Comparison of ENCODE assay signal across 8 cellular contexts in the genomic region with DNA sequence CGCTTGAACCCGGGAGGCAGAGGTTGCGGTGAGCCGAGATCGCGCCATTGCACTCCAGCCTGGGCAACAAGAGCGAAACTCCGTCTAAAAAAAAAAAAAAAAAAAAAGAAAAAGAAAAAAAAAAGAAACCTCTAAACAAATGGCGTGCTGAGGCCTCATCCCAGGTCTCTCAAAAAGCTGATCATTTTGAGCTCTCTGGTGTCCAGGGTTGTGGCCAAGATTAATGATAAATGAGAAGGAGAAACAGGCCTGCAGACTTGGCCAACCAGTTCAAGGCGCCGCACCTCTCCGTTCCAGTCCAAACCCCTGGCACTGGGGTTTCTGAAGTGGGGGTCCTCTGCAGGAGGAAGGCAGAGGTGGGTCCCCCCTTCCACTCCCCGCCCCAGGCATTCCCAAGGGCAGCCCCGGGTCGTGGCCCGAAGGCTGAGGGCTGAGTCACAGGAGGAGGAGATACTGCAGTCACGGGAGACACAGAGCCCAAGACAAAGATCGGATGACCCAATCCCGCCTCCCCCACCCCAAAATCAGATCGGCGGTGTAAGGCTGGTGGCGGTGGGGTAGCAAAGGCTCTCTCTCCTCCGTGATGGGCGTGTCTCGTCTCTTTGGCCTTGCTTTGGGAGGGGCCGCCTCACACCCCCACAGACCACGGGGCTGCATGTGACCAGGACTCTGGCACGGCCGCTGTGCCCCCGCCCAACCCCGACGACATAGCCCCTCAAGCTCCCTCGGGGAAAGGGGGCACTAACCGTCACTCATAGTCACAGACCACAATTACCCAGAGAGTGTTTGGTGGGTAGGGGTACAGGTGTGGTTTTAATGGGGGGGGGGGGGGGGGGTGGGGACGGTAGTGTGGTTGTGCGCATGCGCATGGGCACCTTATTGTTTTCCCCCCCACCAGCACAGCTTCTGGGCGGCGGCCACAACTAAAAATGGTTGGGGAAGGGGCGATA. TPM values are rescaled to one million over a fixed set of nuclear protein-coding genes. Genes with fewer than 3 reads are reported as not detected.
DNase-seq lines count a peak whose midpoint lies in the region; ATAC-seq, FAIRE-seq and TF ChIP-seq lines count a peak whose summit lies in the region.

No MANE protein-coding gene starts in this region.

- CTCF ChIA-PET in OCI-LY7 (lab: Charles Lee; ENCODE audit: unreplicated experiment), result interaction anchor here (0.6 kb wide), 1 partner anchor 612 kb away, joined by 3 read pairs; no protein-coding TSS in a partner anchor

- TF ChIP-seq CTCF in BE2C (IDR thresholded peaks at IDR 0.05; ENCODE audit: low read depth, low read length) (no peak), OCI-LY7 (conservative IDR thresholded peaks at IDR 0.05; ENCODE audit: low read length) (no peak), astrocyte (IDR thresholded peaks at IDR 0.05; ENCODE audit: insufficient read depth, low read depth, low read length) (no peak), left ventricle myocardium inferior (IDR thresholded peaks at IDR 0.05; ENCODE audit: borderline replicate concordance) (no peak)

- POLR2A ChIA-PET in OCI-LY7 (lab: Charles Lee), result interaction anchor here (0.7 kb wide), 1 partner anchor 101 kb away, joined by 4 read pairs; no protein-coding TSS in a partner anchor

- peaks cover 14% of the 10 kb centered on the region for H3K79me1 ChIP-seq in trophoblast cell (ENCODE audit: low read length)

- H4K8ac ChIP-seq in trophoblast cell (ENCODE audit: low read depth, low read length), result peak overlapping the region; percentile 81

- peak overlapping the region; percentile 73 for H2BK120ac ChIP-seq in trophoblast cell (ENCODE audit: insufficient read depth, low read length, poor library complexity)

- peak overlapping the region; percentile 93 for H3K27ac Mint-ChIP-seq in astrocyte (ENCODE audit: unreplicated experiment)

- H2BK12ac ChIP-seq in trophoblast cell (ENCODE audit: low read length), result peak overlapping the region; percentile 81

- H3K27me3 Mint-ChIP-seq in astrocyte (ENCODE audit: low read depth, unreplicated experiment), result no peaks in the 10 kb centered on the region

- H4K12ac ChIP-seq in trophoblast cell (ENCODE audit: low read depth, low read length), result peak overlapping the region; percentile 55

- H3K18ac ChIP-seq in trophoblast cell (ENCODE audit: low read length), result peak overlapping the region; percentile 91

- H2BK5ac ChIP-seq in trophoblast cell (ENCODE audit: low read depth, low read length, poor library complexity), result peak overlapping the region; percentile 76

- H3K9me3 Mint-ChIP-seq in astrocyte (ENCODE audit: unreplicated experiment), result no peaks in the 10 kb centered on the region

- peak overlapping the region; percentile 94 for H3K14ac ChIP-seq in trophoblast cell (ENCODE audit: low read length)

- peak overlapping the region; percentile 92 for H4K91ac ChIP-seq in trophoblast cell (ENCODE audit: low read depth, low read length)

- peaks cover 28% of the 10 kb centered on the region for H3K4me1 Mint-ChIP-seq in astrocyte (ENCODE audit: low read depth, unreplicated experiment)

- BruUV-seq in OCI-LY7 (replicated peaks; lab: Mats Ljungman, UMichigan), result no TSS peak

- no peaks in the 10 kb centered on the region for H3K9me3 ChIP-seq in BE2C
- H3K9me3 ChIP-seq in OCI-LY7 (ENCODE audit: low read length), result no peaks in the 10 kb centered on the region
- no peaks in the 10 kb centered on the region for H3K9me3 ChIP-seq in astrocyte (ENCODE audit: insufficient read depth, low read depth, low read length)
- H3K9me3 ChIP-seq in left ventricle myocardium inferior (replicated peaks), result no peaks in the 10 kb centered on the region
- H3K9me3 ChIP-seq in trophoblast cell (ENCODE audit: insufficient read depth, low read depth, low read length), result peaks cover 2% of the 10 kb centered on the region

- FAIRE-seq in astrocyte (lab: Jason Lieb, UNC), result no peak

- H3K9me2 ChIP-seq in OCI-LY7 (ENCODE audit: insufficient read depth, low read length), result no peaks in the 10 kb centered on the region

- H3K4me3 Mint-ChIP-seq in astrocyte (ENCODE audit: unreplicated experiment), result peak overlapping the region; percentile 97

- H3K4me1 ChIP-seq in BE2C, result peaks cover 16% of the 10 kb centered on the region
- H3K4me1 ChIP-seq in OCI-LY7 (ENCODE audit: insufficient read depth, low read length, poor library complexity, severe bottlenecking), result peaks cover 19% of the 10 kb centered on the region
- peaks cover 31% of the 10 kb centered on the region for H3K4me1 ChIP-seq in astrocyte (ENCODE audit: insufficient read depth, low read length)
- H3K4me1 ChIP-seq in left ventricle myocardium inferior, result peaks cover 68% of the 10 kb centered on the region
- H3K4me1 ChIP-seq in trophoblast cell (ENCODE audit: control insufficient read depth in 1 of 2, insufficient read depth in 2 of 2, low read length in 2 of 2), result peaks cover 14 to 24% of the 10 kb centered on the region in 2 experiments

- H4K20me1 ChIP-seq in OCI-LY7 (ENCODE audit: insufficient read depth, low read length), result no peaks in the 10 kb centered on the region
- H4K20me1 ChIP-seq in astrocyte (ENCODE audit: insufficient read depth, low read length), result peaks cover 22% of the 10 kb centered on the region

- H3K4me2 ChIP-seq in OCI-LY7 (ENCODE audit: low read length) (peak overlapping the region; percentile 82), astrocyte (ENCODE audit: low read length) (peak overlapping the region; percentile 90), trophoblast cell (ENCODE audit: low read length) (peak overlapping the region; percentile 88)

- H3K27me3 ChIP-seq in BE2C, result no peaks in the 10 kb centered on the region
- no peaks in the 10 kb centered on the region for H3K27me3 ChIP-seq in astrocyte (ENCODE audit: insufficient read depth, low read length)
- no peaks in the 10 kb centered on the region for H3K27me3 ChIP-seq in left ventricle myocardium inferior (ENCODE audit: low read depth)
- no peaks in the 10 kb centered on the region for H3K27me3 ChIP-seq in trophoblast cell (ENCODE audit: insufficient read depth, low read length)

- DNase-seq in BE2C (peak; percentile 60), GOT3 (lab: John Stamatoyannopoulos, UW) (peak; percentile 64), OCI-LY7 (ENCODE audit: low spot score) (peak; percentile 58), astrocyte (ENCODE audit: low read depth) (peak; percentile 39), left ventricle myocardium inferior (peak; percentile 65), trophoblast cell (peak; percentile 38 to 59), NCI-H524 treated with DMSO at 0.1 percent for 48 hours (lab: John Stamatoyannopoulos, UW) (no peak)

- H3K27ac ChIP-seq in OCI-LY7 (ENCODE audit: low read depth, low read length, poor library complexity, severe bottlenecking), result no peak overlapping the region
- peak overlapping the region; percentile 55 for H3K27ac ChIP-seq in astrocyte (ENCODE audit: low read depth, low read length)
- H3K27ac ChIP-seq in left ventricle myocardium inferior (replicated peaks), result peak overlapping the region; percentile 89
- peak overlapping the region; percentile 81 for H3K27ac ChIP-seq in trophoblast cell (ENCODE audit: low read depth, low read length)

- H3K4ac ChIP-seq in trophoblast cell (ENCODE audit: low read depth, low read length), result peak overlapping the region; percentile 94

- H3K23ac ChIP-seq in trophoblast cell (ENCODE audit: low read length), result no peak overlapping the region

- H2AFZ ChIP-seq in OCI-LY7 (ENCODE audit: low read length) (peak overlapping the region; percentile 91; the same call in 1 of the 2 replicates), astrocyte (ENCODE audit: low read depth, low read length) (peak overlapping the region; percentile 93), trophoblast cell (ENCODE audit: insufficient read depth, low read length, poor library complexity) (peak overlapping the region; percentile 73)

- peaks cover 6% of the 10 kb centered on the region; the same call in 1 of the 2 replicates for H3K36me3 ChIP-seq in BE2C
- no peaks in the 10 kb centered on the region for H3K36me3 ChIP-seq in OCI-LY7 (ENCODE audit: insufficient read depth, low read length)
- peaks cover 6% of the 10 kb centered on the region for H3K36me3 ChIP-seq in astrocyte (ENCODE audit: insufficient read depth, low read length)
- peaks cover 24% of the 10 kb centered on the region for H3K36me3 ChIP-seq in left ventricle myocardium inferior
- H3K36me3 ChIP-seq in trophoblast cell (ENCODE audit: control insufficient read depth in 1 of 2, insufficient read depth in 2 of 2, low read length in 2 of 2), result peaks cover 18 to 25% of the 10 kb centered on the region in 2 experiments

- no peak for ATAC-seq in activated CD4-positive, CD25-positive, alpha-beta regulatory T cell treated with anti-CD3 and anti-CD28 coated beads, Interleukin-2, amount 50 U/mL, for 24 hours

- H2AK5ac ChIP-seq in trophoblast cell (ENCODE audit: low read length), result peak overlapping the region; percentile 44

- WGBS in trophoblast cell (ENCODE audit: extremely low coverage, insufficient coverage, insufficient read length), result no CpG with 5 or more reads among the region's 40 CpGs

- H3K9ac ChIP-seq in astrocyte (ENCODE audit: low read length), result peak overlapping the region; percentile 86
- peak overlapping the region; percentile 95 for H3K9ac ChIP-seq in trophoblast cell (ENCODE audit: low read length)

- H3K4me3 ChIP-seq in BE2C (ENCODE audit: low read depth, low read length) (peak overlapping the region; percentile 95), OCI-LY7 (ENCODE audit: low read depth, low read length, poor library complexity, severe bottlenecking) (peak overlapping the region; percentile 80), astrocyte (ENCODE audit: insufficient read depth, low read depth, low read length) (peak overlapping the region; percentile 95), left ventricle myocardium inferior (peak overlapping the region; percentile 95), trophoblast cell (ENCODE audit: low read depth, low read length) (peak overlapping the region; percentile 100)

- intact Hi-C loops in OCI-LY7 (cut with micrococcal nuclease; ENCODE audit: unreplicated experiment), result loop anchor here (5.0 kb wide), 1 partner anchor 191 kb away; a partner anchor contains a TSS
- intact Hi-C loops in left ventricle myocardium inferior (cut with micrococcal nuclease), result no loop called here

- H3K79me2 ChIP-seq in OCI-LY7 (ENCODE audit: insufficient read depth, low read depth, low read length) (no peaks in the 10 kb centered on the region), astrocyte (ENCODE audit: insufficient read depth, low read length) (peaks cover 42% of the 10 kb centered on the region), trophoblast cell (ENCODE audit: control insufficient read depth, insufficient read depth, low read length, poor library complexity) (peaks cover 11% of the 10 kb centered on the region)

- peaks cover 8% of the 10 kb centered on the region for H3K36me3 Mint-ChIP-seq in astrocyte (ENCODE audit: low read depth, unreplicated experiment)

RNA-seq across cellular contexts. Expression of a gene that starts 1.1 kb away (rescaled TPM):
- 769 TPM for polyA plus RNA-seq in BE2C (2012; ENCODE audit: insufficient read depth, insufficient read length, low read depth)
- total RNA-seq in OCI-LY7 (2014; rRNA removed; shearing (Covaris generic)), result 26.2 and 33.1 TPM in 2 replicates
- total RNA-seq in OCI-LY7 (2022), result 51.3 and 65.3 TPM in 2 replicates
- total RNA-seq in astrocyte, result 348 and 413 TPM in 2 replicates
- 68.2 TPM for total RNA-seq in left ventricle myocardium inferior
- 336 and 339 TPM in 2 replicates for polyA plus RNA-seq in trophoblast cell (2013)

RNA-seq across cellular contexts. Expression of a gene that starts 4.0 kb away (rescaled TPM):
- polyA plus RNA-seq in BE2C (2012; ENCODE audit: insufficient read depth, insufficient read length, low read depth), result 7.4 TPM
- total RNA-seq in OCI-LY7 (2014; rRNA removed; shearing (Covaris generic)), result not detected in 2 replicates
- total RNA-seq in OCI-LY7 (2022), result 0.30 TPM in 1 of 2 replicates, not detected in the other
- total RNA-seq in astrocyte, result 1.3 and 2.3 TPM in 2 replicates
- total RNA-seq in left ventricle myocardium inferior, result 0.85 TPM
- 2.4 and 2.6 TPM in 2 replicates for polyA plus RNA-seq in trophoblast cell (2013)

RNA-seq across cellular contexts. Expression of a gene that starts 14.5 kb away (rescaled TPM):
- 2.2 TPM for polyA plus RNA-seq in BE2C (2012; ENCODE audit: insufficient read depth, insufficient read length, low read depth)
- 3.8 and 6.3 TPM in 2 replicates for total RNA-seq in OCI-LY7 (2014; rRNA removed; shearing (Covaris generic))
- total RNA-seq in OCI-LY7 (2022) (8.6 and 10.6 TPM in 2 replicates), astrocyte (60.5 and 72.8 TPM in 2 replicates), left ventricle myocardium inferior (11.5 TPM)
- polyA plus RNA-seq in trophoblast cell (2013), result 0.89 and 1.00 TPM in 2 replicates

RNA-seq across cellular contexts. Expression of a gene that starts 22.8 kb away (rescaled TPM):
- polyA plus RNA-seq in BE2C (2012; ENCODE audit: insufficient read depth, insufficient read length, low read depth), result 1,966 TPM
- 1,550 and 2,299 TPM in 2 replicates for total RNA-seq in OCI-LY7 (2014; rRNA removed; shearing (Covaris generic))
- total RNA-seq in OCI-LY7 (2022) (1,241 and 1,313 TPM in 2 replicates), astrocyte (993 and 1,032 TPM in 2 replicates), left ventricle myocardium inferior (759 TPM)
- polyA plus RNA-seq in trophoblast cell (2013), result 4,147 and 4,166 TPM in 2 replicates

RNA-seq across cellular contexts. Expression of a gene that starts 40.7 kb away (rescaled TPM):
- polyA plus RNA-seq in BE2C (2012; ENCODE audit: insufficient read depth, insufficient read length, low read depth), result 19.9 TPM
- total RNA-seq in OCI-LY7 (2014; rRNA removed; shearing (Covaris generic)), result 11.1 and 12.1 TPM in 2 replicates
- total RNA-seq in OCI-LY7 (2022), result 18.6 and 22.5 TPM in 2 replicates
- total RNA-seq in astrocyte, result 13.2 and 13.8 TPM in 2 replicates
- 12.1 TPM for total RNA-seq in left ventricle myocardium inferior
- polyA plus RNA-seq in trophoblast cell (2013), result 6.2 and 6.4 TPM in 2 replicates
